8 cellular contexts compared by ENCODE assay signal in genomic region chr16:30121741-30122620, GRCh38. TPM values are rescaled to one million over a fixed set of nuclear protein-coding genes. Genes with fewer than 3 reads are reported as not detected.
A peak's percentile ranks its signal among the peaks of the same experiment; 100 is the strongest.
DNase-seq lines count a peak whose midpoint lies in the region; ATAC-seq and TF ChIP-seq lines count a peak whose summit lies in the region.

No MANE protein-coding gene starts in this region.

- ATAC-seq in naive B cell (ENCODE audit: low read depth in 2 of 2) (no peak), GM19395 (IDR thresholded peaks at IDR 0.05; ENCODE audit: unreplicated experiment) (no peak), HG03108 (IDR thresholded peaks at IDR 0.05; ENCODE audit: unreplicated experiment) (no peak), HG03354 (IDR thresholded peaks at IDR 0.05; ENCODE audit: poor library complexity, severe bottlenecking, unreplicated experiment) (no peak)

- H3K27ac Mint-ChIP-seq in naive B cell: peak overlapping the region; percentile 16 to 92 (median 73)

- H2AFZ ChIP-seq in OCI-LY3 (ENCODE audit: low read depth, low read length): peak overlapping the region; percentile 85

- H3K9me3 Mint-ChIP-seq in naive B cell: no peaks in the 10 kb centered on the region

- H3K4me2 ChIP-seq in OCI-LY3 (ENCODE audit: low read length): peak overlapping the region; percentile 99

- H3K4me3 Mint-ChIP-seq in naive B cell: peak overlapping the region; percentile 80 to 97 (median 88)

- H3K9ac ChIP-seq in OCI-LY3 (ENCODE audit: low read length): peak overlapping the region; percentile 86

- no peaks in the 10 kb centered on the region for H3K9me3 ChIP-seq in OCI-LY3 (ENCODE audit: insufficient read depth, low read length)

- no peak overlapping the region for H3K27ac ChIP-seq in OCI-LY3 (ENCODE audit: low read length)

- no peaks in the 10 kb centered on the region for H3K27me3 ChIP-seq in OCI-LY3 (ENCODE audit: low read depth, low read length)

- no peaks in the 10 kb centered on the region for H4K20me1 ChIP-seq in OCI-LY3 (ENCODE audit: insufficient read depth, low read length)

- H3K4me1 Mint-ChIP-seq in naive B cell: peaks cover 16 to 38% (median 25%) of the 10 kb centered on the region in 3 donors

- H3K36me3 ChIP-seq in OCI-LY3 (replicated peaks; ENCODE audit: low read depth, low read length): no peaks in the 10 kb centered on the region

- H3K4me1 ChIP-seq in OCI-LY3 (ENCODE audit: low read length): peaks cover 13% of the 10 kb centered on the region

- H3K27me3 Mint-ChIP-seq in naive B cell: no peaks in the 10 kb centered on the region

- TF ChIP-seq CTCF in AG10803 (conservative IDR thresholded peaks at IDR 0.05; ENCODE audit: low read length) (no peak), OCI-LY3 (IDR thresholded peaks at IDR 0.05; ENCODE audit: low read depth, low read length) (no peak), epithelial cell of esophagus (IDR thresholded peaks at IDR 0.05; ENCODE audit: insufficient read depth, low read depth, low read length, missing control alignments) (no peak)

- no peaks in the 10 kb centered on the region for H3K79me2 ChIP-seq in OCI-LY3 (ENCODE audit: low read length)

- peak overlapping the region; percentile 83 for H3K4me3 ChIP-seq in AG10803 (ENCODE audit: low read length)
- H3K4me3 ChIP-seq in OCI-LY3 (ENCODE audit: low read length): peak overlapping the region; percentile 95
- H3K4me3 ChIP-seq in epithelial cell of esophagus (ENCODE audit: low read length): peak overlapping the region; percentile 69

- DNase-seq in AG10803 (ENCODE audit: low read depth): no peak
- no peak for DNase-seq in epithelial cell of esophagus (ENCODE audit: low read depth)
- no peak for DNase-seq in naive B cell
- DNase-seq in GM19240 (ENCODE audit: insufficient read length, low spot score): no peak

- no peaks in the 10 kb centered on the region for H3K36me3 Mint-ChIP-seq in naive B cell

RNA-seq across cellular contexts. Expression of gene MAPK3, which starts 1.0 kb away (rescaled TPM):
- 1 to 10 TPM; 5.5 to 9.2 (median 8.4) TPM for polyA plus RNA-seq in naive B cell (ENCODE audit: low read depth in 6 of 6)

RNA-seq across cellular contexts. Expression of gene GDPD3, which starts 8.6 kb away (rescaled TPM):
- polyA plus RNA-seq in naive B cell (ENCODE audit: low read depth in 6 of 6): under 1 TPM in 1 of 6 donors, not detected in 5; 0.31 TPM

RNA-seq across cellular contexts. Expression of gene YPEL3, which starts 26.0 kb away (rescaled TPM):
- polyA plus RNA-seq in naive B cell (ENCODE audit: low read depth in 6 of 6): 100 to 1,000 TPM; 214 to 383 (median 284) TPM

RNA-seq across cellular contexts. Expression of gene TBX6, which starts 30.3 kb away (rescaled TPM):
- under 1 TPM; 0.18 to 0.64 (median 0.41) TPM for polyA plus RNA-seq in naive B cell (ENCODE audit: low read depth in 6 of 6)

RNA-seq across cellular contexts. Expression of gene PPP4C, which starts 46.2 kb away (rescaled TPM):
- polyA plus RNA-seq in naive B cell (ENCODE audit: low read depth in 6 of 6): 100 to 1,000 TPM; 180 to 273 (median 206) TPM
